ENCODE assay signal across 11 cellular contexts in genomic region chr14:100708349-100709217, GRCh38. TPM values are rescaled to one million over a fixed set of nuclear protein-coding genes. Genes with fewer than 3 reads are reported as not detected.
A peak's percentile ranks its signal among the peaks of the same experiment; 100 is the strongest.
DNase-seq lines count a peak whose midpoint lies in the region; ATAC-seq and TF ChIP-seq lines count a peak whose summit lies in the region.
"Had no signal": no experiment of that assay in that cellular context is flagged by ENCODE, and none has a peak within 500 bp of the region (broad histone marks: within the 10 kb centered on the region; RNA-seq: fewer than 3 reads in every experiment).

No MANE protein-coding gene starts in this region.

- H3K27ac Mint-ChIP-seq in neural progenitor cell = no peak overlapping the region
- H3K27ac Mint-ChIP-seq: activated CD8-positive, alpha-beta T cell treated with anti-CD3 and anti-CD28 coated beads for 36 hours had no signal

- ATAC-seq in HG03280 (IDR thresholded peaks at IDR 0.05; ENCODE audit: unreplicated experiment) = no peak
- ATAC-seq in HG03378 (IDR thresholded peaks at IDR 0.05; ENCODE audit: unreplicated experiment) = no peak
- ATAC-seq in HG02588 (IDR thresholded peaks at IDR 0.05; ENCODE audit: unreplicated experiment) = no peak
- ATAC-seq: activated CD8-positive, alpha-beta T cell treated with anti-CD3 and anti-CD28 coated beads for 36 hours had no signal

- no peak for TF ChIP-seq EP300 in SK-N-SH (IDR thresholded peaks at IDR 0.05; ENCODE audit: borderline replicate concordance in 1 of 2, low read depth in 1 of 2, low read length in 1 of 2)

- peak; percentile 43 for DNase-seq in DMS53 (lab: John Stamatoyannopoulos, UW)
- DNase-seq in NCI-H2107 treated with DMSO at 0.1 percent for 48 hours (lab: John Stamatoyannopoulos, UW; ENCODE audit: unreplicated experiment) = peak; percentile 58
- peak in 1 of 2 donors; percentile 74 for DNase-seq in fibroblast of lung (ENCODE audit: low read depth in 2 of 2)
- peak; percentile 42 for DNase-seq in neural progenitor cell (ENCODE audit: low spot score)
- DNase-seq in SK-N-SH = no peak
- DNase-seq: activated CD8-positive, alpha-beta T cell treated with anti-CD3 and anti-CD28 coated beads for 36 hours; cortex of kidney had no signal

- POLR2A ChIA-PET in SK-N-SH (lab: Yijun Ruan, JAX) = no interaction called here

- H3K9me3 ChIP-seq in fibroblast of lung (ENCODE audit: control insufficient read depth, insufficient read depth, low read depth, low read length) = no peaks in the 10 kb centered on the region
- no peaks in the 10 kb centered on the region for H3K9me3 ChIP-seq in neural progenitor cell (ENCODE audit: low read depth)
- H3K9me3 ChIP-seq in SK-N-SH = no peaks in the 10 kb centered on the region

- H2AFZ ChIP-seq in fibroblast of lung (ENCODE audit: low read length) (no peak overlapping the region), neural progenitor cell (replicated peaks) (no peak overlapping the region), SK-N-SH (ENCODE audit: low read depth) (no peak overlapping the region)

- TF ChIP-seq CTCF in fibroblast of lung (conservative IDR thresholded peaks at IDR 0.05 in 1 of 2, IDR thresholded peaks at IDR 0.05 in 1 of 2; ENCODE audit: low read depth in 1 of 2, low read length in 2 of 2) (no peak), neural progenitor cell (IDR thresholded peaks at IDR 0.05) (peak; percentile 28), SK-N-SH (IDR thresholded peaks at IDR 0.05) (no peak)

- CTCF ChIA-PET in SK-N-SH (lab: Yijun Ruan, JAX) = no interaction called here

- no peak for TF ChIP-seq RAD21 in SK-N-SH (IDR thresholded peaks at IDR 0.05; ENCODE audit: low read length)

- H3K27ac ChIP-seq in fibroblast of lung (ENCODE audit: insufficient read depth, low read length) (no peak overlapping the region), neural progenitor cell (no peak overlapping the region), SK-N-SH (ENCODE audit: low read depth in 2 of 2, low read length in 1 of 2) (peak overlapping the region in 1 of 2 experiments; percentile 55; a peak in 1 of 4 replicates)

- H3K9me3 Mint-ChIP-seq in neural progenitor cell = no peaks in the 10 kb centered on the region
- H3K9me3 Mint-ChIP-seq: activated CD8-positive, alpha-beta T cell treated with anti-CD3 and anti-CD28 coated beads for 36 hours had no signal

- H4K20me1 ChIP-seq in fibroblast of lung (ENCODE audit: control insufficient read depth, extremely low read depth, insufficient read depth, low read length) = no peaks in the 10 kb centered on the region
- no peaks in the 10 kb centered on the region for H4K20me1 ChIP-seq in neural progenitor cell (ENCODE audit: low read depth)
- H4K20me1 ChIP-seq in SK-N-SH (ENCODE audit: insufficient read depth) = no peaks in the 10 kb centered on the region

- 76% methylated on average over 24 of the region's 38 CpGs for WGBS in SK-N-SH (ENCODE audit: low lambda C conversion rate)

- no peaks in the 10 kb centered on the region for H3K9me2 ChIP-seq in SK-N-SH

- no peaks in the 10 kb centered on the region for H3K36me3 ChIP-seq in fibroblast of lung (ENCODE audit: control insufficient read depth, insufficient read depth, low read length)
- no peaks in the 10 kb centered on the region for H3K36me3 ChIP-seq in neural progenitor cell
- no peaks in the 10 kb centered on the region for H3K36me3 ChIP-seq in SK-N-SH (replicated peaks in 1 of 2; ENCODE audit: control insufficient read depth in 1 of 2, insufficient read depth in 2 of 2, low read length in 1 of 2)

- H3K4me3 ChIP-seq in fibroblast of lung (replicated peaks in 1 of 4; ENCODE audit: control extremely low read depth in 1 of 4, insufficient read depth in 1 of 4, low read depth in 3 of 4, low read length in 4 of 4) = no peak overlapping the region
- no peak overlapping the region for H3K4me3 ChIP-seq in neural progenitor cell
- no peak overlapping the region for H3K4me3 ChIP-seq in SK-N-SH (ENCODE audit: low read depth in 2 of 2, low read length in 1 of 2)

- no peak overlapping the region for H3K4me3 Mint-ChIP-seq in neural progenitor cell
- H3K4me3 Mint-ChIP-seq: activated CD8-positive, alpha-beta T cell treated with anti-CD3 and anti-CD28 coated beads for 36 hours had no signal

- peaks cover 40% of the 10 kb centered on the region for H3K4me1 Mint-ChIP-seq in neural progenitor cell

- H3K27me3 Mint-ChIP-seq in neural progenitor cell (ENCODE audit: insufficient read depth, low read depth) = peaks cover 31% of the 10 kb centered on the region

- H3K4me1 ChIP-seq in fibroblast of lung (ENCODE audit: control insufficient read depth, extremely low read depth, insufficient read depth, low read length) (no peaks in the 10 kb centered on the region), neural progenitor cell (peaks cover 34% of the 10 kb centered on the region), SK-N-SH (ENCODE audit: control insufficient read depth in 1 of 2, insufficient read depth in 2 of 2, low read depth in 1 of 2, low read length in 1 of 2) (peaks cover 0 to 56% of the 10 kb centered on the region in 2 experiments; a peak in 1 of 4 replicates)

- H3K36me3 Mint-ChIP-seq in neural progenitor cell = no peaks in the 10 kb centered on the region

- peak overlapping the region; percentile 35 for H3K4me2 ChIP-seq in fibroblast of lung (ENCODE audit: extremely low read depth, insufficient read depth, low read length)
- H3K4me2 ChIP-seq in neural progenitor cell = peak overlapping the region; percentile 70
- no peak overlapping the region for H3K4me2 ChIP-seq in SK-N-SH

- peaks cover 40% of the 10 kb centered on the region for H3F3A ChIP-seq in neural progenitor cell (ENCODE audit: low read depth)
- H3F3A ChIP-seq in SK-N-SH (replicated peaks; ENCODE audit: insufficient read depth) = no peaks in the 10 kb centered on the region

- H3K9ac ChIP-seq in fibroblast of lung (ENCODE audit: insufficient read depth, low read length) (no peak overlapping the region), neural progenitor cell (no peak overlapping the region), SK-N-SH (no peak overlapping the region)

- no peaks in the 10 kb centered on the region for H3K79me2 ChIP-seq in fibroblast of lung (ENCODE audit: control insufficient read depth, insufficient read depth, low read length)
- H3K79me2 ChIP-seq in neural progenitor cell (ENCODE audit: low read depth) = no peaks in the 10 kb centered on the region
- H3K79me2 ChIP-seq in SK-N-SH (ENCODE audit: insufficient read depth) = no peaks in the 10 kb centered on the region

- H3K27me3 ChIP-seq in fibroblast of lung (ENCODE audit: control insufficient read depth, insufficient read depth, low read length) = peaks cover 3% of the 10 kb centered on the region
- peaks cover 10% of the 10 kb centered on the region for H3K27me3 ChIP-seq in neural progenitor cell
- no peaks in the 10 kb centered on the region for H3K27me3 ChIP-seq in SK-N-SH (ENCODE audit: insufficient read depth)

TF ChIP-seq in SK-N-SH, 30 proteins besides CTCF, POLR2A, EP300 and RAD21:
- TF ChIP-seq, protein P1, sequence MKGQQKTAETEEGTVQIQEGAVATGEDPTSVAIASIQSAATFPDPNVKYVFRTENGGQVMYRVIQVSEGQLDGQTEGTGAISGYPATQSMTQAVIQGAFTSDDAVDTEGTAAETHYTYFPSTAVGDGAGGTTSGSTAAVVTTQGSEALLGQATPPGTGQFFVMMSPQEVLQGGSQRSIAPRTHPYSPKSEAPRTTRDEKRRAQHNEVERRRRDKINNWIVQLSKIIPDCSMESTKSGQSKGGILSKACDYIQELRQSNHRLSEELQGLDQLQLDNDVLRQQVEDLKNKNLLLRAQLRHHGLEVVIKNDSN (IDR thresholded peaks at IDR 0.05; ENCODE audit: borderline replicate concordance, low read depth) = no peak
- no peak for TF ChIP-seq FOXM1 (IDR thresholded peaks at IDR 0.05; ENCODE audit: low read depth)

RNA-seq across cellular contexts. Expression of gene DLK1, which starts 18.1 kb away (rescaled TPM):
- total RNA-seq in fibroblast of lung (not detected in 2 replicates), neural progenitor cell (ENCODE audit: low replicate concordance) (312 and 1,018 TPM in 2 replicates)
- polyA plus RNA-seq in fibroblast of lung (not detected in 2 replicates), SK-N-SH (2012; rRNA removed) (1.2 and 1.7 TPM in 2 replicates)
- not detected in 2 replicates for polyA plus RNA-seq in fibroblast of lung (2012)
- not detected in 2 replicates for polyA minus RNA-seq in fibroblast of lung (ENCODE audit: low replicate concordance)
- polyA plus RNA-seq in SK-N-SH (2012; cell fraction: cytosol; rRNA removed) = 1.7 and 2.8 TPM in 2 replicates
- polyA plus RNA-seq in SK-N-SH (2012; cell fraction: nucleus; rRNA removed) = 0.73 and 0.87 TPM in 2 replicates
- total RNA-seq: activated CD8-positive, alpha-beta T cell treated with anti-CD3 and anti-CD28 coated beads for 36 hours; mesenteric fat pad had no signal

Comparison
In these comparisons a context has a peak if more than half of its experiments do, and no peak if none do; other contexts are left out.
1. RNA of gene DLK1, which starts 18.1 kb away (total RNA-seq): 312 to 1,018 TPM in neural progenitor cell; not detected in fibroblast of lung; every median in the first group is over 100 times any median in the second.